1 cellular context compared by ENCODE assay signal in the genomic region with DNA sequence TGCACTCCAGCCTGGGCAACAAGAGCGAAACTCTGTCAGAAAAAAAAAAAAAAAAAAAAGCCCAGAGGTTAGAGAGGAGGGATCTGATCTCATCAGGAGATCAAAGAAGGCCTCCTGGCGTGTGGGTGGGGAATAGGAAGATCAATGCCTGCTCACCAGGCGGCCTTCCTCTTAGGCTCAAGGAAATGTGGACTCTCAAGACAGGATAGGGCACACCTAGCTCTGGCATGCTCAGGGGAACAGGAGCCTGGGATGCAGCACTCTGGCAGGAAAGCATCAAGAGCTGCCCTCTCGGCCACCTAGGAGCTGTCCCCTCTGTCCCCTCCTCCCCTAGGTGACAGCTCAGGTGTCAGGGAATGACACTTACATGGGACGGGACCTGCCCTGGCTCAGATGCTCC. TPM values are rescaled to one million over a fixed set of nuclear protein-coding genes. Genes with fewer than 3 reads are reported as not detected.
"Had no signal": no experiment of that assay in that cellular context is flagged by ENCODE, and none has a peak within 500 bp of the region (broad histone marks: within the 10 kb centered on the region; RNA-seq: fewer than 3 reads in every experiment).

No MANE protein-coding gene starts in this region.

RNA-seq across cellular contexts. Expression of a gene that starts 22.9 kb away (rescaled TPM):
- total RNA-seq: MCF 10A had no signal
